2 cellular contexts compared by ENCODE assay signal in the genomic region with DNA sequence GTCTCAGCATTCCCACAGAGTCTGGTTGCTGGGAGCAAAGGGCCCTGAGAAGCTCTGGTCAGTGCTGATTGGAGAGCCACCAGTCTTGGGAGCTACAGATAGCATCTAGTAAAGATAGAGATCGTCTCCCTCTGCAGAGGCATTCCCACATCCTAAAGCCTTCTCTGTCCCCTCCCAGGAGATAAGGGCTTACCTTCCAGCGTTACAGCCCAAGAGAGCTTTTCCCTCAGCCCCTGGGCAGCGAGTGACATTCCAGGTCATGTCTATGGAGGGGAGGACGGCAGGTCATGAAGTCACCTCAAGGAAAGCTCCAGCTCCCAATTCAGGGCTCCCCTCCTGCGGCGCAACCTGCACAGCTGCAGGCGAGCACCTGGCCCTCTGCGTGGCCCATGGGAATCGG.
TF ChIP-seq lines count a peak whose summit lies in the region.

No MANE protein-coding gene starts in this region.

TF ChIP-seq in HepG2, 621 proteins besides CTCF, POLR2A, EP300 and RAD21:
- TF ChIP-seq ZSCAN29 (CRISPR knock-in tag; conservative IDR thresholded peaks at IDR 0.05) (no peak), MAFG (CRISPR knock-in tag; IDR thresholded peaks at IDR 0.05) (no peak), NCOA1 (CRISPR knock-in tag; IDR thresholded peaks at IDR 0.05) (no peak), KMT2A (CRISPR knock-in tag; IDR thresholded peaks at IDR 0.05) (no peak), SNAI1 (CRISPR knock-in tag; IDR thresholded peaks at IDR 0.05; ENCODE audit: borderline replicate concordance) (no peak), ZNF563 (CRISPR knock-in tag; IDR thresholded peaks at IDR 0.05) (no peak), ZSCAN9 (CRISPR knock-in tag; IDR thresholded peaks at IDR 0.05; ENCODE audit: borderline replicate concordance) (no peak), NCOA5 (CRISPR knock-in tag; IDR thresholded peaks at IDR 0.05) (no peak), ZNF225 (CRISPR knock-in tag; IDR thresholded peaks at IDR 0.05) (no peak), MED13 (CRISPR knock-in tag; IDR thresholded peaks at IDR 0.05) (no peak)
- TF ChIP-seq, protein P1, sequence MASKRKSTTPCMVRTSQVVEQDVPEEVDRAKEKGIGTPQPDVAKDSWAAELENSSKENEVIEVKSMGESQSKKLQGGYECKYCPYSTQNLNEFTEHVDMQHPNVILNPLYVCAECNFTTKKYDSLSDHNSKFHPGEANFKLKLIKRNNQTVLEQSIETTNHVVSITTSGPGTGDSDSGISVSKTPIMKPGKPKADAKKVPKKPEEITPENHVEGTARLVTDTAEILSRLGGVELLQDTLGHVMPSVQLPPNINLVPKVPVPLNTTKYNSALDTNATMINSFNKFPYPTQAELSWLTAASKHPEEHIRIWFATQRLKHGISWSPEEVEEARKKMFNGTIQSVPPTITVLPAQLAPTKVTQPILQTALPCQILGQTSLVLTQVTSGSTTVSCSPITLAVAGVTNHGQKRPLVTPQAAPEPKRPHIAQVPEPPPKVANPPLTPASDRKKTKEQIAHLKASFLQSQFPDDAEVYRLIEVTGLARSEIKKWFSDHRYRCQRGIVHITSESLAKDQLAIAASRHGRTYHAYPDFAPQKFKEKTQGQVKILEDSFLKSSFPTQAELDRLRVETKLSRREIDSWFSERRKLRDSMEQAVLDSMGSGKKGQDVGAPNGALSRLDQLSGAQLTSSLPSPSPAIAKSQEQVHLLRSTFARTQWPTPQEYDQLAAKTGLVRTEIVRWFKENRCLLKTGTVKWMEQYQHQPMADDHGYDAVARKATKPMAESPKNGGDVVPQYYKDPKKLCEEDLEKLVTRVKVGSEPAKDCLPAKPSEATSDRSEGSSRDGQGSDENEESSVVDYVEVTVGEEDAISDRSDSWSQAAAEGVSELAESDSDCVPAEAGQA (IDR thresholded peaks at IDR 0.05; ENCODE audit: low read depth): no peak
- TF ChIP-seq, protein P1 (CRISPR knock-in tag; IDR thresholded peaks at IDR 0.05; ENCODE audit: borderline replicate concordance): no peak
- TF ChIP-seq, protein P2, sequence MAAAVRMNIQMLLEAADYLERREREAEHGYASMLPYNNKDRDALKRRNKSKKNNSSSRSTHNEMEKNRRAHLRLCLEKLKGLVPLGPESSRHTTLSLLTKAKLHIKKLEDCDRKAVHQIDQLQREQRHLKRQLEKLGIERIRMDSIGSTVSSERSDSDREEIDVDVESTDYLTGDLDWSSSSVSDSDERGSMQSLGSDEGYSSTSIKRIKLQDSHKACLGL (CRISPR knock-in tag; IDR thresholded peaks at IDR 0.05): no peak
- TF ChIP-seq, protein P3, sequence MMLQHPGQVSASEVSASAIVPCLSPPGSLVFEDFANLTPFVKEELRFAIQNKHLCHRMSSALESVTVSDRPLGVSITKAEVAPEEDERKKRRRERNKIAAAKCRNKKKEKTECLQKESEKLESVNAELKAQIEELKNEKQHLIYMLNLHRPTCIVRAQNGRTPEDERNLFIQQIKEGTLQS (CRISPR knock-in tag; IDR thresholded peaks at IDR 0.05): no peak
- TF ChIP-seq, protein P4, sequence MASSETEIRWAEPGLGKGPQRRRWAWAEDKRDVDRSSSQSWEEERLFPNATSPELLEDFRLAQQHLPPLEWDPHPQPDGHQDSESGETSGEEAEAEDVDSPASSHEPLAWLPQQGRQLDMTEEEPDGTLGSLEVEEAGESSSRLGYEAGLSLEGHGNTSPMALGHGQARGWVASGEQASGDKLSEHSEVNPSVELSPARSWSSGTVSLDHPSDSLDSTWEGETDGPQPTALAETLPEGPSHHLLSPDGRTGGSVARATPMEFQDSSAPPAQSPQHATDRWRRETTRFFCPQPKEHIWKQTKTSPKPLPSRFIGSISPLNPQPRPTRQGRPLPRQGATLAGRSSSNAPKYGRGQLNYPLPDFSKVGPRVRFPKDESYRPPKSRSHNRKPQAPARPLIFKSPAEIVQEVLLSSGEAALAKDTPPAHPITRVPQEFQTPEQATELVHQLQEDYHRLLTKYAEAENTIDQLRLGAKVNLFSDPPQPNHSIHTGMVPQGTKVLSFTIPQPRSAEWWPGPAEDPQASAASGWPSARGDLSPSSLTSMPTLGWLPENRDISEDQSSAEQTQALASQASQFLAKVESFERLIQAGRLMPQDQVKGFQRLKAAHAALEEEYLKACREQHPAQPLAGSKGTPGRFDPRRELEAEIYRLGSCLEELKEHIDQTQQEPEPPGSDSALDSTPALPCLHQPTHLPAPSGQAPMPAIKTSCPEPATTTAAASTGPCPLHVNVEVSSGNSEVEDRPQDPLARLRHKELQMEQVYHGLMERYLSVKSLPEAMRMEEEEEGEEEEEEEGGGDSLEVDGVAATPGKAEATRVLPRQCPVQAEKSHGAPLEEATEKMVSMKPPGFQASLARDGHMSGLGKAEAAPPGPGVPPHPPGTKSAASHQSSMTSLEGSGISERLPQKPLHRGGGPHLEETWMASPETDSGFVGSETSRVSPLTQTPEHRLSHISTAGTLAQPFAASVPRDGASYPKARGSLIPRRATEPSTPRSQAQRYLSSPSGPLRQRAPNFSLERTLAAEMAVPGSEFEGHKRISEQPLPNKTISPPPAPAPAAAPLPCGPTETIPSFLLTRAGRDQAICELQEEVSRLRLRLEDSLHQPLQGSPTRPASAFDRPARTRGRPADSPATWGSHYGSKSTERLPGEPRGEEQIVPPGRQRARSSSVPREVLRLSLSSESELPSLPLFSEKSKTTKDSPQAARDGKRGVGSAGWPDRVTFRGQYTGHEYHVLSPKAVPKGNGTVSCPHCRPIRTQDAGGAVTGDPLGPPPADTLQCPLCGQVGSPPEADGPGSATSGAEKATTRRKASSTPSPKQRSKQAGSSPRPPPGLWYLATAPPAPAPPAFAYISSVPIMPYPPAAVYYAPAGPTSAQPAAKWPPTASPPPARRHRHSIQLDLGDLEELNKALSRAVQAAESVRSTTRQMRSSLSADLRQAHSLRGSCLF (CRISPR knock-in tag; IDR thresholded peaks at IDR 0.05; ENCODE audit: borderline replicate concordance): no peak

TF ChIP-seq in GM12878, 131 proteins besides CTCF, POLR2A, EP300 and RAD21:
- TF ChIP-seq, protein P5, sequence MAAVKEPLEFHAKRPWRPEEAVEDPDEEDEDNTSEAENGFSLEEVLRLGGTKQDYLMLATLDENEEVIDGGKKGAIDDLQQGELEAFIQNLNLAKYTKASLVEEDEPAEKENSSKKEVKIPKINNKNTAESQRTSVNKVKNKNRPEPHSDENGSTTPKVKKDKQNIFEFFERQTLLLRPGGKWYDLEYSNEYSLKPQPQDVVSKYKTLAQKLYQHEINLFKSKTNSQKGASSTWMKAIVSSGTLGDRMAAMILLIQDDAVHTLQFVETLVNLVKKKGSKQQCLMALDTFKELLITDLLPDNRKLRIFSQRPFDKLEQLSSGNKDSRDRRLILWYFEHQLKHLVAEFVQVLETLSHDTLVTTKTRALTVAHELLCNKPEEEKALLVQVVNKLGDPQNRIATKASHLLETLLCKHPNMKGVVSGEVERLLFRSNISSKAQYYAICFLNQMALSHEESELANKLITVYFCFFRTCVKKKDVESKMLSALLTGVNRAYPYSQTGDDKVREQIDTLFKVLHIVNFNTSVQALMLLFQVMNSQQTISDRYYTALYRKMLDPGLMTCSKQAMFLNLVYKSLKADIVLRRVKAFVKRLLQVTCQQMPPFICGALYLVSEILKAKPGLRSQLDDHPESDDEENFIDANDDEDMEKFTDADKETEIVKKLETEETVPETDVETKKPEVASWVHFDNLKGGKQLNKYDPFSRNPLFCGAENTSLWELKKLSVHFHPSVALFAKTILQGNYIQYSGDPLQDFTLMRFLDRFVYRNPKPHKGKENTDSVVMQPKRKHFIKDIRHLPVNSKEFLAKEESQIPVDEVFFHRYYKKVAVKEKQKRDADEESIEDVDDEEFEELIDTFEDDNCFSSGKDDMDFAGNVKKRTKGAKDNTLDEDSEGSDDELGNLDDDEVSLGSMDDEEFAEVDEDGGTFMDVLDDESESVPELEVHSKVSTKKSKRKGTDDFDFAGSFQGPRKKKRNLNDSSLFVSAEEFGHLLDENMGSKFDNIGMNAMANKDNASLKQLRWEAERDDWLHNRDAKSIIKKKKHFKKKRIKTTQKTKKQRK (IDR thresholded peaks at IDR 0.05; ENCODE audit: low read depth, low read length): no peak
- TF ChIP-seq, protein P6, sequence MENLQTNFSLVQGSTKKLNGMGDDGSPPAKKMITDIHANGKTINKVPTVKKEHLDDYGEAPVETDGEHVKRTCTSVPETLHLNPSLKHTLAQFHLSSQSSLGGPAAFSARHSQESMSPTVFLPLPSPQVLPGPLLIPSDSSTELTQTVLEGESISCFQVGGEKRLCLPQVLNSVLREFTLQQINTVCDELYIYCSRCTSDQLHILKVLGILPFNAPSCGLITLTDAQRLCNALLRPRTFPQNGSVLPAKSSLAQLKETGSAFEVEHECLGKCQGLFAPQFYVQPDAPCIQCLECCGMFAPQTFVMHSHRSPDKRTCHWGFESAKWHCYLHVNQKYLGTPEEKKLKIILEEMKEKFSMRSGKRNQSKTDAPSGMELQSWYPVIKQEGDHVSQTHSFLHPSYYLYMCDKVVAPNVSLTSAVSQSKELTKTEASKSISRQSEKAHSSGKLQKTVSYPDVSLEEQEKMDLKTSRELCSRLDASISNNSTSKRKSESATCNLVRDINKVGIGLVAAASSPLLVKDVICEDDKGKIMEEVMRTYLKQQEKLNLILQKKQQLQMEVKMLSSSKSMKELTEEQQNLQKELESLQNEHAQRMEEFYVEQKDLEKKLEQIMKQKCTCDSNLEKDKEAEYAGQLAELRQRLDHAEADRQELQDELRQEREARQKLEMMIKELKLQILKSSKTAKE (IDR thresholded peaks at IDR 0.05; ENCODE audit: low read depth, poor library complexity, severe bottlenecking): no peak
